Comparison of ENCODE assay signal across 1 cellular context in the genomic region with DNA sequence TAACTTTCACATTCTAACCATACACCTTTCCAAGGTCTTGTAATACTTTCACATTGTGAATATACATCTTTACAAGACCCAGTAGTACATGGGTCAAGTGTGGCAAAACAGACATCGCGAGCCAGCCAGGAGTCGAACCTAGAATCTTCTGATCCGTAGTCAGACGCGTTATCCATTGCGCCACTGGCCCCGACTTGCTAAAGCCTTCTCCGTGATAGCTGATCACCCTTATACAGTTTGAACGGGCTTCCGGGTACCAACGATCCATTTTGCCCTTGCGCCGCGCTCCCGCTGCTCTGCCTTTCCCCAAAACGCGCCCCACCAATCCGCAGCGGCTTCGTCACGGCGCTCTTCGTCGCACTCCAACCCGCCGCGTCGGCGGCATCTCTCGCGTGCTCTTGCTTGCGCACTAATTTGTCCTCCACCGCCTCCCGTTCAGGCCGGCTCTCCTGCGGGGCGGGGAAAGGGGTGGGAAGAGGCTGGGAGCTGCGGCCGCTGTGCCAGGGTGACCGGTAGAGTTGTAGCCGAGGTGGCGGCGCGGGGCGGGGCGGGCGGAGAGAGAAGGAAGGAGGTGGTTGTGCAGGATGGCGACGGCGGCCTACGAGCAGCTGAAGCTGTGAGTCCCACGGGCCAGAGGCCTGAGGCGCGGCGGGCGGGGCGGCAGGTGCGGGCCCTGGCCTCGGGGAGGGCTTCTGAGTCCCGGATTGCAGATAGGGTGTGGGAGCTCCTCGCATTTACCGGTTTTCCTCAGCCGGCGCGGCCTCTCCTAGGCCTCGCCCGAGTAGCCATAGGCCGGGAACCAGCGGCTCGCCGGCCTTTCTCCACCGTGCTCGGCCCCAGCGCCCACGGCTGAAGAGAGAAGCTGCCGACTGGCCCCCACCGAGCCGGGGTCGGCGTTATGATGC.
TF ChIP-seq lines count a peak whose summit lies in the region.

A gene with protein sequence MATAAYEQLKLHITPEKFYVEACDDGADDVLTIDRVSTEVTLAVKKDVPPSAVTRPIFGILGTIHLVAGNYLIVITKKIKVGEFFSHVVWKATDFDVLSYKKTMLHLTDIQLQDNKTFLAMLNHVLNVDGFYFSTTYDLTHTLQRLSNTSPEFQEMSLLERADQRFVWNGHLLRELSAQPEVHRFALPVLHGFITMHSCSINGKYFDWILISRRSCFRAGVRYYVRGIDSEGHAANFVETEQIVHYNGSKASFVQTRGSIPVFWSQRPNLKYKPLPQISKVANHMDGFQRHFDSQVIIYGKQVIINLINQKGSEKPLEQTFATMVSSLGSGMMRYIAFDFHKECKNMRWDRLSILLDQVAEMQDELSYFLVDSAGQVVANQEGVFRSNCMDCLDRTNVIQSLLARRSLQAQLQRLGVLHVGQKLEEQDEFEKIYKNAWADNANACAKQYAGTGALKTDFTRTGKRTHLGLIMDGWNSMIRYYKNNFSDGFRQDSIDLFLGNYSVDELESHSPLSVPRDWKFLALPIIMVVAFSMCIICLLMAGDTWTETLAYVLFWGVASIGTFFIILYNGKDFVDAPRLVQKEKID (plus strand): TSS at position 515 of the 905 bp plus-strand sequence. CDS start 70 bp downstream, at position 585.

TF ChIP-seq in HepG2, 621 proteins besides CTCF, POLR2A, EP300 and RAD21 (continued from another document and continues in another):
- TF ChIP-seq GABPA (IDR thresholded peaks at IDR 0.05; ENCODE audit: low read depth, low read length) (no peak), GABPA (CRISPR knock-in tag; IDR thresholded peaks at IDR 0.05; ENCODE audit: low read depth) (peak; percentile 74), REL (CRISPR knock-in tag; conservative IDR thresholded peaks at IDR 0.05) (peak; percentile 94), KLF11 (CRISPR knock-in tag; IDR thresholded peaks at IDR 0.05) (peak; percentile 47; the same call in 1 of the 2 replicates), KDM1A (CRISPR knock-in tag; IDR thresholded peaks at IDR 0.05) (peak; percentile 68; the same call in 1 of the 2 replicates), TOPORS (CRISPR knock-in tag; IDR thresholded peaks at IDR 0.05) (peak; percentile 42; the same call in 1 of the 2 replicates), CREB1 (IDR thresholded peaks at IDR 0.05) (peak; percentile 92), CREB1 (CRISPR knock-in tag; IDR thresholded peaks at IDR 0.05) (peak; percentile 95), TP53 (CRISPR knock-in tag; conservative IDR thresholded peaks at IDR 0.05) (peak; percentile 92), ZFP1 (CRISPR knock-in tag; IDR thresholded peaks at IDR 0.05) (no peak; the same call in 1 of the 2 replicates), NFE2L1 (CRISPR knock-in tag; IDR thresholded peaks at IDR 0.05; ENCODE audit: borderline replicate concordance) (no peak), RFXAP (CRISPR knock-in tag; IDR thresholded peaks at IDR 0.05; ENCODE audit: borderline replicate concordance) (peak; percentile 97), REPIN1 (CRISPR knock-in tag; IDR thresholded peaks at IDR 0.05; ENCODE audit: borderline replicate concordance, low read depth) (peak; percentile 96; the same call in 1 of the 2 replicates), HOXA5 (CRISPR knock-in tag; IDR thresholded peaks at IDR 0.05) (peak; percentile 79), NFATC3 (CRISPR knock-in tag; IDR thresholded peaks at IDR 0.05) (0 out of 2 replicates have a peak, but pooled peaks have one; percentile 75), RCOR2 (CRISPR knock-in tag; IDR thresholded peaks at IDR 0.05) (peak; percentile 64; the same call in 1 of the 2 replicates), SMARCE1 (IDR thresholded peaks at IDR 0.05; ENCODE audit: borderline replicate concordance) (no peak), KAT7 (CRISPR knock-in tag; IDR thresholded peaks at IDR 0.05; ENCODE audit: borderline replicate concordance) (peak; percentile 89; the same call in 1 of the 2 replicates), SOX6 (IDR thresholded peaks at IDR 0.05) (no peak), SOX6 (CRISPR knock-in tag; IDR thresholded peaks at IDR 0.05) (peak; percentile 78), FOXO1 (CRISPR knock-in tag; IDR thresholded peaks at IDR 0.05) (peak; percentile 60; the same call in 1 of the 2 replicates), ZNF776 (CRISPR knock-in tag; IDR thresholded peaks at IDR 0.05) (peak; percentile 72), TGIF2 (CRISPR knock-in tag; IDR thresholded peaks at IDR 0.05) (peak; percentile 83; the same call in 1 of the 2 replicates)
- TF ChIP-seq, protein P1, sequence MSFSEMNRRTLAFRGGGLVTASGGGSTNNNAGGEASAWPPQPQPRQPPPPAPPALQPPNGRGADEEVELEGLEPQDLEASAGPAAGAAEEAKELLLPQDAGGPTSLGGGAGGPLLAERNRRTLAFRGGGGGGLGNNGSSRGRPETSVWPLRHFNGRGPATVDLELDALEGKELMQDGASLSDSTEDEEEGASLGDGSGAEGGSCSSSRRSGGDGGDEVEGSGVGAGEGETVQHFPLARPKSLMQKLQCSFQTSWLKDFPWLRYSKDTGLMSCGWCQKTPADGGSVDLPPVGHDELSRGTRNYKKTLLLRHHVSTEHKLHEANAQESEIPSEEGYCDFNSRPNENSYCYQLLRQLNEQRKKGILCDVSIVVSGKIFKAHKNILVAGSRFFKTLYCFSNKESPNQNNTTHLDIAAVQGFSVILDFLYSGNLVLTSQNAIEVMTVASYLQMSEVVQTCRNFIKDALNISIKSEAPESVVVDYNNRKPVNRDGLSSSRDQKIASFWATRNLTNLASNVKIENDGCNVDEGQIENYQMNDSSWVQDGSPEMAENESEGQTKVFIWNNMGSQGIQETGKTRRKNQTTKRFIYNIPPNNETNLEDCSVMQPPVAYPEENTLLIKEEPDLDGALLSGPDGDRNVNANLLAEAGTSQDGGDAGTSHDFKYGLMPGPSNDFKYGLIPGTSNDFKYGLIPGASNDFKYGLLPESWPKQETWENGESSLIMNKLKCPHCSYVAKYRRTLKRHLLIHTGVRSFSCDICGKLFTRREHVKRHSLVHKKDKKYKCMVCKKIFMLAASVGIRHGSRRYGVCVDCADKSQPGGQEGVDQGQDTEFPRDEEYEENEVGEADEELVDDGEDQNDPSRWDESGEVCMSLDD (CRISPR knock-in tag; IDR thresholded peaks at IDR 0.05; ENCODE audit: borderline replicate concordance): 0 out of 2 replicates have a peak, but pooled peaks have one; percentile 38
- TF ChIP-seq, protein P2, sequence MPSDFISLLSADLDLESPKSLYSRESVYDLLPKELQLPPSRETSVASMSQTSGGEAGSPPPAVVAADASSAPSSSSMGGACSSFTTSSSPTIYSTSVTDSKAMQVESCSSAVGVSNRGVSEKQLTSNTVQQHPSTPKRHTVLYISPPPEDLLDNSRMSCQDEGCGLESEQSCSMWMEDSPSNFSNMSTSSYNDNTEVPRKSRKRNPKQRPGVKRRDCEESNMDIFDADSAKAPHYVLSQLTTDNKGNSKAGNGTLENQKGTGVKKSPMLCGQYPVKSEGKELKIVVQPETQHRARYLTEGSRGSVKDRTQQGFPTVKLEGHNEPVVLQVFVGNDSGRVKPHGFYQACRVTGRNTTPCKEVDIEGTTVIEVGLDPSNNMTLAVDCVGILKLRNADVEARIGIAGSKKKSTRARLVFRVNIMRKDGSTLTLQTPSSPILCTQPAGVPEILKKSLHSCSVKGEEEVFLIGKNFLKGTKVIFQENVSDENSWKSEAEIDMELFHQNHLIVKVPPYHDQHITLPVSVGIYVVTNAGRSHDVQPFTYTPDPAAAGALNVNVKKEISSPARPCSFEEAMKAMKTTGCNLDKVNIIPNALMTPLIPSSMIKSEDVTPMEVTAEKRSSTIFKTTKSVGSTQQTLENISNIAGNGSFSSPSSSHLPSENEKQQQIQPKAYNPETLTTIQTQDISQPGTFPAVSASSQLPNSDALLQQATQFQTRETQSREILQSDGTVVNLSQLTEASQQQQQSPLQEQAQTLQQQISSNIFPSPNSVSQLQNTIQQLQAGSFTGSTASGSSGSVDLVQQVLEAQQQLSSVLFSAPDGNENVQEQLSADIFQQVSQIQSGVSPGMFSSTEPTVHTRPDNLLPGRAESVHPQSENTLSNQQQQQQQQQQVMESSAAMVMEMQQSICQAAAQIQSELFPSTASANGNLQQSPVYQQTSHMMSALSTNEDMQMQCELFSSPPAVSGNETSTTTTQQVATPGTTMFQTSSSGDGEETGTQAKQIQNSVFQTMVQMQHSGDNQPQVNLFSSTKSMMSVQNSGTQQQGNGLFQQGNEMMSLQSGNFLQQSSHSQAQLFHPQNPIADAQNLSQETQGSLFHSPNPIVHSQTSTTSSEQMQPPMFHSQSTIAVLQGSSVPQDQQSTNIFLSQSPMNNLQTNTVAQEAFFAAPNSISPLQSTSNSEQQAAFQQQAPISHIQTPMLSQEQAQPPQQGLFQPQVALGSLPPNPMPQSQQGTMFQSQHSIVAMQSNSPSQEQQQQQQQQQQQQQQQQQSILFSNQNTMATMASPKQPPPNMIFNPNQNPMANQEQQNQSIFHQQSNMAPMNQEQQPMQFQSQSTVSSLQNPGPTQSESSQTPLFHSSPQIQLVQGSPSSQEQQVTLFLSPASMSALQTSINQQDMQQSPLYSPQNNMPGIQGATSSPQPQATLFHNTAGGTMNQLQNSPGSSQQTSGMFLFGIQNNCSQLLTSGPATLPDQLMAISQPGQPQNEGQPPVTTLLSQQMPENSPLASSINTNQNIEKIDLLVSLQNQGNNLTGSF (CRISPR knock-in tag; IDR thresholded peaks at IDR 0.05): 0 out of 2 replicates have a peak, but pooled peaks have one; percentile 56
- TF ChIP-seq, protein P3, sequence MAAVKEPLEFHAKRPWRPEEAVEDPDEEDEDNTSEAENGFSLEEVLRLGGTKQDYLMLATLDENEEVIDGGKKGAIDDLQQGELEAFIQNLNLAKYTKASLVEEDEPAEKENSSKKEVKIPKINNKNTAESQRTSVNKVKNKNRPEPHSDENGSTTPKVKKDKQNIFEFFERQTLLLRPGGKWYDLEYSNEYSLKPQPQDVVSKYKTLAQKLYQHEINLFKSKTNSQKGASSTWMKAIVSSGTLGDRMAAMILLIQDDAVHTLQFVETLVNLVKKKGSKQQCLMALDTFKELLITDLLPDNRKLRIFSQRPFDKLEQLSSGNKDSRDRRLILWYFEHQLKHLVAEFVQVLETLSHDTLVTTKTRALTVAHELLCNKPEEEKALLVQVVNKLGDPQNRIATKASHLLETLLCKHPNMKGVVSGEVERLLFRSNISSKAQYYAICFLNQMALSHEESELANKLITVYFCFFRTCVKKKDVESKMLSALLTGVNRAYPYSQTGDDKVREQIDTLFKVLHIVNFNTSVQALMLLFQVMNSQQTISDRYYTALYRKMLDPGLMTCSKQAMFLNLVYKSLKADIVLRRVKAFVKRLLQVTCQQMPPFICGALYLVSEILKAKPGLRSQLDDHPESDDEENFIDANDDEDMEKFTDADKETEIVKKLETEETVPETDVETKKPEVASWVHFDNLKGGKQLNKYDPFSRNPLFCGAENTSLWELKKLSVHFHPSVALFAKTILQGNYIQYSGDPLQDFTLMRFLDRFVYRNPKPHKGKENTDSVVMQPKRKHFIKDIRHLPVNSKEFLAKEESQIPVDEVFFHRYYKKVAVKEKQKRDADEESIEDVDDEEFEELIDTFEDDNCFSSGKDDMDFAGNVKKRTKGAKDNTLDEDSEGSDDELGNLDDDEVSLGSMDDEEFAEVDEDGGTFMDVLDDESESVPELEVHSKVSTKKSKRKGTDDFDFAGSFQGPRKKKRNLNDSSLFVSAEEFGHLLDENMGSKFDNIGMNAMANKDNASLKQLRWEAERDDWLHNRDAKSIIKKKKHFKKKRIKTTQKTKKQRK (IDR thresholded peaks at IDR 0.05; ENCODE audit: low read length): no peak
- TF ChIP-seq, protein P4, sequence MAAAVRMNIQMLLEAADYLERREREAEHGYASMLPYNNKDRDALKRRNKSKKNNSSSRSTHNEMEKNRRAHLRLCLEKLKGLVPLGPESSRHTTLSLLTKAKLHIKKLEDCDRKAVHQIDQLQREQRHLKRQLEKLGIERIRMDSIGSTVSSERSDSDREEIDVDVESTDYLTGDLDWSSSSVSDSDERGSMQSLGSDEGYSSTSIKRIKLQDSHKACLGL (CRISPR knock-in tag; IDR thresholded peaks at IDR 0.05): peak; percentile 66; the same call in 1 of the 2 replicates
- TF ChIP-seq, protein P5, sequence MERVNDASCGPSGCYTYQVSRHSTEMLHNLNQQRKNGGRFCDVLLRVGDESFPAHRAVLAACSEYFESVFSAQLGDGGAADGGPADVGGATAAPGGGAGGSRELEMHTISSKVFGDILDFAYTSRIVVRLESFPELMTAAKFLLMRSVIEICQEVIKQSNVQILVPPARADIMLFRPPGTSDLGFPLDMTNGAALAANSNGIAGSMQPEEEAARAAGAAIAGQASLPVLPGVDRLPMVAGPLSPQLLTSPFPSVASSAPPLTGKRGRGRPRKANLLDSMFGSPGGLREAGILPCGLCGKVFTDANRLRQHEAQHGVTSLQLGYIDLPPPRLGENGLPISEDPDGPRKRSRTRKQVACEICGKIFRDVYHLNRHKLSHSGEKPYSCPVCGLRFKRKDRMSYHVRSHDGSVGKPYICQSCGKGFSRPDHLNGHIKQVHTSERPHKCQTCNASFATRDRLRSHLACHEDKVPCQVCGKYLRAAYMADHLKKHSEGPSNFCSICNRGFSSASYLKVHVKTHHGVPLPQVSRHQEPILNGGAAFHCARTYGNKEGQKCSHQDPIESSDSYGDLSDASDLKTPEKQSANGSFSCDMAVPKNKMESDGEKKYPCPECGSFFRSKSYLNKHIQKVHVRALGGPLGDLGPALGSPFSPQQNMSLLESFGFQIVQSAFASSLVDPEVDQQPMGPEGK (CRISPR knock-in tag; IDR thresholded peaks at IDR 0.05): peak; percentile 56
- TF ChIP-seq, protein P6, sequence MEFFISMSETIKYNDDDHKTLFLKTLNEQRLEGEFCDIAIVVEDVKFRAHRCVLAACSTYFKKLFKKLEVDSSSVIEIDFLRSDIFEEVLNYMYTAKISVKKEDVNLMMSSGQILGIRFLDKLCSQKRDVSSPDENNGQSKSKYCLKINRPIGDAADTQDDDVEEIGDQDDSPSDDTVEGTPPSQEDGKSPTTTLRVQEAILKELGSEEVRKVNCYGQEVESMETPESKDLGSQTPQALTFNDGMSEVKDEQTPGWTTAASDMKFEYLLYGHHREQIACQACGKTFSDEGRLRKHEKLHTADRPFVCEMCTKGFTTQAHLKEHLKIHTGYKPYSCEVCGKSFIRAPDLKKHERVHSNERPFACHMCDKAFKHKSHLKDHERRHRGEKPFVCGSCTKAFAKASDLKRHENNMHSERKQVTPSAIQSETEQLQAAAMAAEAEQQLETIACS (CRISPR knock-in tag; IDR thresholded peaks at IDR 0.05): peak; percentile 72; the same call in 1 of the 2 replicates
- TF ChIP-seq, protein P7, sequence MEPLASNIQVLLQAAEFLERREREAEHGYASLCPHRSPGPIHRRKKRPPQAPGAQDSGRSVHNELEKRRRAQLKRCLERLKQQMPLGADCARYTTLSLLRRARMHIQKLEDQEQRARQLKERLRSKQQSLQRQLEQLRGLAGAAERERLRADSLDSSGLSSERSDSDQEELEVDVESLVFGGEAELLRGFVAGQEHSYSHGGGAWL (CRISPR knock-in tag; IDR thresholded peaks at IDR 0.05): no peak; the same call in 1 of the 2 replicates
